27 cellular contexts compared by ENCODE assay signal in the genomic region with DNA sequence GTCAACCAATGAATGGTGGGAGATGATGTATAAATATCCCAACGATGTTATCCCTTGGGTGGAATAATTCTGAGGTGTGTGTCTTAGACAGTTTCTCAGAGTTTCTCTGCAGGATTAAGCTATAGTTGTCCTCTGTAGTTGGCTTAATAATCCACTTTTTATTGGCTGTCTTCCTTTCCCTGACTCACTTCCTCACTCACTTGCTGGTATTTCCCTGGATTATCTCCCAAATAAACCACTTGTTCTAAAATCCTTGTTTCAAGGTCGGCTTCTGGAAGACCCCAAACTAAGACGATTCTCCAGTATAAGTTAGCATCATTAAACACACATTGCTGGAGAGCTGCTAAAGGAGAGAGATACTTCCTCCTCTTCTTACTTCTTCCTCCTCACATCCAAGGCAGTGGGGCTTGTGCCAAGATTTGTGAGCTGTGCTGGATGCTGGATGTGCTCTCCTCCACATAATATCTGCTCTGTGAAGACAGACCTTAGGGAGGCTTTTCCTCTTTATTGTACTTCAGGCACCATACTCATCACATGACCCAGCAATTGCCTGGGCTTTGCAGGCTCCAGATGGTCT. TPM values are rescaled to one million over a fixed set of nuclear protein-coding genes. Genes with fewer than 3 reads are reported as not detected.
DNase-seq lines count a peak whose midpoint lies in the region; ATAC-seq and TF ChIP-seq lines count a peak whose summit lies in the region.
"Had no signal": no experiment of that assay in that cellular context is flagged by ENCODE, and none has a peak within 500 bp of the region (broad histone marks: within the 10 kb centered on the region; RNA-seq: fewer than 3 reads in every experiment).

No MANE protein-coding gene starts in this region.

- no peak for TF ChIP-seq CTCF in WERI-Rb-1 (IDR thresholded peaks at IDR 0.05; ENCODE audit: low read depth, low read length)
- TF ChIP-seq CTCF in fibroblast of pulmonary artery (IDR thresholded peaks at IDR 0.05; ENCODE audit: low read length, missing control alignments) = no peak

- H3K36me3 ChIP-seq in WERI-Rb-1 = no peaks in the 10 kb centered on the region
- H3K36me3 ChIP-seq: BLaER1, left ventricle myocardium inferior had no signal

- intact Hi-C loops in left cardiac atrium (cut with DNase I) = loop anchor here (10.0 kb wide), 2 partner anchors 450 to 540 kb away; no protein-coding TSS in a partner anchor
- intact Hi-C loops in Right ventricle myocardium superior (cut with DNase I) = no loop called here

- peak in 1 of 2 donors; percentile 56 for ATAC-seq in left cardiac atrium
- ATAC-seq in Right ventricle myocardium superior (ENCODE audit: poor library complexity) = no peak
- ATAC-seq in HG03139 (IDR thresholded peaks at IDR 0.05; ENCODE audit: unreplicated experiment) = no peak
- ATAC-seq: GM12878, HCT116, psoas muscle had no signal

- H3K4me3 ChIP-seq in WERI-Rb-1 (ENCODE audit: low read depth, low read length) (no peak overlapping the region), fibroblast of pulmonary artery (replicated peaks; ENCODE audit: low read depth, low read length) (no peak overlapping the region)
- H3K4me3 ChIP-seq: BLaER1, GM12878, left ventricle myocardium inferior, psoas muscle had no signal

- DNase-seq in left cardiac atrium = peak; percentile 27
- DNase-seq in Right ventricle myocardium superior = no peak
- peak; percentile 23 for DNase-seq in WERI-Rb-1
- peak; percentile 37 for DNase-seq in fibroblast of pulmonary artery (ENCODE audit: low read depth)
- no peak for DNase-seq in SK-N-DZ (ENCODE audit: low spot score)
- DNase-seq in KG1 (lab: John Stamatoyannopoulos, UW) = no peak
- DNase-seq in NCI-H526 treated with DMSO at 0.1 percent for 48 hours (lab: John Stamatoyannopoulos, UW) = no peak
- DNase-seq: activated CD4-positive, alpha-beta memory T cell treated with anti-CD3 and anti-CD28 coated beads, Interleukin-2, amount 10 ng/mL, durations not matched to agents 7 days and 5 days; activated CD4-positive, CD25-positive, alpha-beta regulatory T cell treated with anti-CD3 and anti-CD28 coated beads, Interleukin-2, amount 50 U/mL, for 72 hours; activated CD8-positive, alpha-beta memory T cell treated with anti-CD3 and anti-CD28 coated beads, Interleukin-2, amount 50 U/mL, for 48 hours; amygdala; Caco-2; central memory CD4-positive, alpha-beta T cell; DMS79 treated with DMSO at 0.1 percent for 48 hours; left ventricle myocardium inferior; mesendoderm; NCI-H1436; NCI-H69; psoas muscle; stimulated activated CD4-positive, alpha-beta T cell treated with anti-CD3 and anti-CD28 coated beads, Interleukin-15, amount 100 ng/mL, for 24 hours; stimulated activated naive CD4-positive, alpha-beta T cell treated with Interleukin-2 at 50 U/mL for 16 hours had no signal

- no peaks in the 10 kb centered on the region for H3K9me3 ChIP-seq in WERI-Rb-1 (ENCODE audit: severe bottlenecking)
- H3K9me3 ChIP-seq: Caco-2, left ventricle myocardium inferior, psoas muscle had no signal

- H3K27me3 ChIP-seq in WERI-Rb-1 (ENCODE audit: insufficient read depth, low read depth, severe bottlenecking) = no peaks in the 10 kb centered on the region
- H3K27me3 ChIP-seq: BLaER1 had no signal

- no peak overlapping the region for H3K27ac ChIP-seq in WERI-Rb-1
- H3K27ac ChIP-seq: BLaER1, left ventricle myocardium inferior, psoas muscle had no signal

RNA-seq across cellular contexts. Expression of gene KALRN, which starts 18.7 kb away (rescaled TPM):
- total RNA-seq in left cardiac atrium (10 to 100 TPM; 28.0 to 40.5 TPM), Right ventricle myocardium superior (66.3 TPM)
- polyA plus RNA-seq in SK-N-DZ (2014; cell fraction: cytosol; rRNA removed) = 9.3 and 10.4 TPM in 2 replicates
- polyA plus RNA-seq in SK-N-DZ (2014; cell fraction: nucleus; rRNA removed) = 19.8 and 31.0 TPM in 2 replicates

RNA-seq across cellular contexts. Expression of gene ROPN1, which starts 22.5 kb away (rescaled TPM):
- total RNA-seq in left cardiac atrium (under 1 TPM in 1 of 2 donors, not detected in 1; 0.29 TPM), Right ventricle myocardium superior (not detected)
- not detected in 2 replicates for polyA plus RNA-seq in SK-N-DZ (2014; cell fraction: cytosol; rRNA removed)
- not detected in 2 replicates for polyA plus RNA-seq in SK-N-DZ (2014; cell fraction: nucleus; rRNA removed)
- total RNA-seq: activated CD4-positive, alpha-beta memory T cell treated with anti-CD3 and anti-CD28 coated beads, Interleukin-2, amount 10 ng/mL, durations not matched to agents 7 days and 5 days; activated T-helper 2 cell treated with anti-CD3 and anti-CD28 coated beads, Interferon-gamma antibody, Interleukin-2, Interleukin-4, amounts not matched to agents 10 μg/mL and 5 μg/mL and 100 μg/mL, durations not matched to agents 14 hours and 24 hours and 36 hours; Caco-2; GM12878; left ventricle myocardium inferior; myocyte; psoas muscle had no signal
- polyA plus RNA-seq: GM12878, psoas muscle had no signal

RNA-seq across cellular contexts. Expression of gene CCDC14, which starts 53.4 kb away (rescaled TPM):
- total RNA-seq in left cardiac atrium = 10 to 100 TPM; 11.4 to 11.5 TPM
- total RNA-seq in Right ventricle myocardium superior = 6.8 TPM
- polyA plus RNA-seq in SK-N-DZ (2014; cell fraction: cytosol; rRNA removed) = 90.9 and 92.2 TPM in 2 replicates
- 625 and 803 TPM in 2 replicates for polyA plus RNA-seq in SK-N-DZ (2014; cell fraction: nucleus; rRNA removed)

Comparison
In these comparisons a context has a peak if more than half of its experiments do, and no peak if none do; other contexts are left out.
1. DNase-seq: peak in left cardiac atrium (single experiment), WERI-Rb-1 (single experiment) and fibroblast of pulmonary artery (single experiment); none in Right ventricle myocardium superior (single experiment), SK-N-DZ (single experiment), KG1 (single experiment) and NCI-H526 treated with DMSO at 0.1 percent for 48 hours (single experiment).